ENCODE assay signal across 8 cellular contexts in the genomic region with DNA sequence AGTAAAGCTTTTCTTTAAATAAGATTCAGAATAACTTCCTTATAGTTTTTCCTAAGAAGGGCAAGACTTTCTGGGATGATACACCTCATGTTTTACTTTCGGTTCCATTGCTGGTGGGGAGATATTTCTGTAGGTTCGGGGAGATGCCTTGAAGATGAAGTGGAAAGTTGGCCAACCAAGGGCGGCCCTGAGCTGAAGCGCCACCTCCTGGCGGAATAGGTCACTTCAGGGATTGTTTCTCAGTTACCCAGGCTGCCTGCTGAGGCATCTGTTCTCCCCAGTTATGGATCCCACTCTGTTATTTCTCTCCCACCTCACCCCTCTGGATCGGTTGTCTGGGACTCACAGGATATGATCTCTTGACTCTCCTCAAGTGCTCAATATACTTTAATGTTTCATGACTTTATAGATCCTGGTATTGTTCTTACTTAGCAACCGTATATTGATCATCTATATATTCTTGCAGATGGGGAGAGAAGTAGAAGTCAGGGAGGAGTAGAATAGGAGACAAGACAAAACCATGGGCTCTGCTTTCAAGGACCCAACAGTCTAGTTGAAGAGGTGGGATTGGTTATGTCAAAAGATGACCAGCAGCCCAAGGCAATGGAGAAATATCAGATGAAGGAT. TPM values are rescaled to one million over a fixed set of nuclear protein-coding genes. Genes with fewer than 3 reads are reported as not detected.
A peak's percentile ranks its signal among the peaks of the same experiment; 100 is the strongest.
DNase-seq lines count a peak whose midpoint lies in the region; ATAC-seq and TF ChIP-seq lines count a peak whose summit lies in the region.

No MANE protein-coding gene starts in this region.

- H3K4me3 ChIP-seq in AG09309 (ENCODE audit: control insufficient read depth, low read depth, low read length) (no peak overlapping the region), epithelial cell of proximal tubule (ENCODE audit: low read depth, low read length) (no peak overlapping the region), neutrophil (ENCODE audit: low read depth in 1 of 2, low read length in 1 of 2) (no peak overlapping the region), tibial artery (no peak overlapping the region)

- no peak for DNase-seq in AG09309 (ENCODE audit: low read depth)
- peak; percentile 75 for DNase-seq in NCI-H69 (lab: John Stamatoyannopoulos, UW)
- DNase-seq in activated CD8-positive, alpha-beta T cell treated with anti-CD3 and anti-CD28 coated beads, Interleukin-2, amount 10 ng/mL, durations not matched to agents 7 days and 5 days, result peak; percentile 71
- DNase-seq in epithelial cell of proximal tubule (ENCODE audit: low read depth), result no peak
- peak in 1 of 2 donors; percentile 53 for DNase-seq in tibial artery

- no peaks in the 10 kb centered on the region for H3K36me3 Mint-ChIP-seq in activated CD8-positive, alpha-beta T cell treated with anti-CD3 and anti-CD28 coated beads, Interleukin-2, amount 10 ng/mL, durations not matched to agents 7 days and 5 days (ENCODE audit: low read depth)

- H3K27ac ChIP-seq in neutrophil (no peak overlapping the region), tibial artery (no peak overlapping the region)

- POLR2A ChIA-PET in activated CD8-positive, alpha-beta T cell treated with anti-CD3 and anti-CD28 coated beads, Interleukin-2, amount 10 ng/mL, durations not matched to agents 7 days and 5 days (lab: Charles Lee), result no interaction called here

- H3K4me1 Mint-ChIP-seq in activated CD8-positive, alpha-beta T cell treated with anti-CD3 and anti-CD28 coated beads, Interleukin-2, amount 10 ng/mL, durations not matched to agents 7 days and 5 days (ENCODE audit: low read depth), result no peaks in the 10 kb centered on the region

- peak; percentile 94 for ATAC-seq in GM18505 (IDR thresholded peaks at IDR 0.05; ENCODE audit: unreplicated experiment)
- peak; percentile 96 for ATAC-seq in HG02885 (IDR thresholded peaks at IDR 0.05; ENCODE audit: poor library complexity, unreplicated experiment)
- ATAC-seq in activated CD8-positive, alpha-beta T cell treated with anti-CD3 and anti-CD28 coated beads, Interleukin-2, amount 10 ng/mL, durations not matched to agents 7 days and 5 days, result peak; percentile 85

- peaks cover 26% of the 10 kb centered on the region for H3K27me3 Mint-ChIP-seq in activated CD8-positive, alpha-beta T cell treated with anti-CD3 and anti-CD28 coated beads, Interleukin-2, amount 10 ng/mL, durations not matched to agents 7 days and 5 days (ENCODE audit: low read depth)

- H3K27ac Mint-ChIP-seq in activated CD8-positive, alpha-beta T cell treated with anti-CD3 and anti-CD28 coated beads, Interleukin-2, amount 10 ng/mL, durations not matched to agents 7 days and 5 days, result no peak overlapping the region

- peaks cover 9% of the 10 kb centered on the region for H3K27me3 ChIP-seq in neutrophil
- H3K27me3 ChIP-seq in tibial artery, result no peaks in the 10 kb centered on the region

- intact Hi-C loops in tibial artery (cut with DNase I; ENCODE audit: low total_unique reads), result no loop called here

- no peaks in the 10 kb centered on the region for H3K36me3 ChIP-seq in neutrophil
- no peaks in the 10 kb centered on the region for H3K36me3 ChIP-seq in tibial artery

- H3K9me3 ChIP-seq in neutrophil (no peaks in the 10 kb centered on the region), tibial artery (no peaks in the 10 kb centered on the region)

- CTCF ChIA-PET in activated CD8-positive, alpha-beta T cell treated with anti-CD3 and anti-CD28 coated beads, Interleukin-2, amount 10 ng/mL, durations not matched to agents 7 days and 5 days (lab: Charles Lee), result interaction anchor here (0.7 to 2.5 kb wide), 10 partner anchors 11 to 657 kb away, joined by 3 to 14 read pairs (median 3); no protein-coding TSS in a partner anchor

- no peaks in the 10 kb centered on the region for H3K9me3 Mint-ChIP-seq in activated CD8-positive, alpha-beta T cell treated with anti-CD3 and anti-CD28 coated beads, Interleukin-2, amount 10 ng/mL, durations not matched to agents 7 days and 5 days (ENCODE audit: insufficient read depth)

- TF ChIP-seq CTCF in AG09309 (IDR thresholded peaks at IDR 0.05; ENCODE audit: control insufficient read depth, insufficient read depth, low read depth, low read length, missing control alignments), result peak; percentile 85
- peak; percentile 85 for TF ChIP-seq CTCF in epithelial cell of proximal tubule (conservative IDR thresholded peaks at IDR 0.05; ENCODE audit: low read depth, low read length)
- TF ChIP-seq CTCF in neutrophil (IDR thresholded peaks at IDR 0.05), result peak; percentile 54
- peak; percentile 41 to 54 for TF ChIP-seq CTCF in tibial artery (IDR thresholded peaks at IDR 0.05)

- no peaks in the 10 kb centered on the region for H3K4me1 ChIP-seq in neutrophil (ENCODE audit: control insufficient read depth in 1 of 2, insufficient read depth in 1 of 2, low read depth in 1 of 2, low read length in 1 of 2)
- H3K4me1 ChIP-seq in tibial artery, result no peaks in the 10 kb centered on the region

- TF ChIP-seq POLR2A in GM18505 (IDR thresholded peaks at IDR 0.05; ENCODE audit: borderline replicate concordance, extremely low read depth, insufficient read depth, insufficient read length), result no peak

- H3K4me3 Mint-ChIP-seq in activated CD8-positive, alpha-beta T cell treated with anti-CD3 and anti-CD28 coated beads, Interleukin-2, amount 10 ng/mL, durations not matched to agents 7 days and 5 days, result no peak overlapping the region

RNA-seq across cellular contexts. Expression of a gene that starts 23.4 kb away (rescaled TPM):
- total RNA-seq in activated CD8-positive, alpha-beta T cell treated with anti-CD3 and anti-CD28 coated beads, Interleukin-2, amount 10 ng/mL, durations not matched to agents 7 days and 5 days, result not detected
- total RNA-seq in epithelial cell of proximal tubule, result 0.29 and 0.52 TPM in 2 replicates

Comparison
In these comparisons a context has a peak if more than half of its experiments do, and no peak if none do; other contexts are left out.
1. DNase-seq: peak in NCI-H69 (single experiment) and activated CD8-positive, alpha-beta T cell treated with anti-CD3 and anti-CD28 coated beads, Interleukin-2, amount 10 ng/mL, durations not matched to agents 7 days and 5 days (single experiment); none in AG09309 (single experiment) and epithelial cell of proximal tubule (single experiment).
2. Peak in every context shown above with its lines, with median percentiles within 50 percentile points of each other: CTCF ChIP-seq and ATAC-seq.